33 cellular contexts compared by ENCODE assay signal in the genomic region with DNA sequence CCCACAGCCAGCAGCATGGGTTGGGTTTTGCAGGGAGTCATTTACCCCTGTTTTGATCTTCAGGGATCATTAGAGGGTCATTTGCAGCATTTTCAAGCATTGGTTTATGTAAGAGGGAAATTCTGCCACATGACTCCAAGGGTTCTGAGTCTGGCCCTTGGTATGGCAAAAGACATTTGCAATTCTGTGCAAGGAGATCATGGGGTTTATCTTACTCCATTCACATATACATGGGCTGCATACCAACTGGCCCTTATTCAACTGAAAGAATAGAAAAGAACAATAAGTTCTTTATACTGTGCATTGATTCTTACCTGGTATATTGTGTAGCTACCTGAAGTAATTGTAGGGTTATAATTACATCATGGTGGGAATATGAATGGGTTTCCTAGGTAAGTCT. TPM values are rescaled to one million over a fixed set of nuclear protein-coding genes. Genes with fewer than 3 reads are reported as not detected.
"Had no signal": no experiment of that assay in that cellular context is flagged by ENCODE, and none has a peak within 500 bp of the region (broad histone marks: within the 10 kb centered on the region; RNA-seq: fewer than 3 reads in every experiment).

No MANE protein-coding gene starts in this region.

- H3K9me3 Mint-ChIP-seq: activated naive CD4-positive, alpha-beta T cell treated with anti-CD3 and anti-CD28 coated beads, Interleukin-2, amount 50 U/mL, for 24 hours; activated naive CD8-positive, alpha-beta T cell treated with anti-CD3 and anti-CD28 coated beads, Interleukin-2, amount 10 ng/mL, durations not matched to agents 7 days and 5 days; activated T-cell treated with anti-CD3 and anti-CD28 coated beads, Interleukin-2, amount 50 U/mL, for 24 hours; activated T-helper 2 cell treated with anti-CD3 and anti-CD28 coated beads, Interferon-gamma antibody, Interleukin-2, Interleukin-4, amounts not matched to agents 10 μg/mL and 5 μg/mL and 100 μg/mL, durations not matched to agents 14 hours and 24 hours and 36 hours; central memory CD8-positive, alpha-beta T cell; T-cell had no signal

- H3K4me1 Mint-ChIP-seq: activated naive CD4-positive, alpha-beta T cell treated with anti-CD3 and anti-CD28 coated beads, Interleukin-2, amount 50 U/mL, for 24 hours; activated naive CD8-positive, alpha-beta T cell treated with anti-CD3 and anti-CD28 coated beads, Interleukin-2, amount 10 ng/mL, durations not matched to agents 7 days and 5 days; central memory CD8-positive, alpha-beta T cell; T-cell; T-helper 17 cell had no signal

- H3K9me3 ChIP-seq: ascending aorta, colonic mucosa, MG63 had no signal

- H3K36me3 Mint-ChIP-seq: activated naive CD4-positive, alpha-beta T cell treated with anti-CD3 and anti-CD28 coated beads, Interleukin-2, amount 50 U/mL, for 24 hours; activated naive CD8-positive, alpha-beta T cell treated with anti-CD3 and anti-CD28 coated beads, Interleukin-2, amount 10 ng/mL, durations not matched to agents 7 days and 5 days; T-cell had no signal

- ATAC-seq: activated CD8-positive, alpha-beta T cell treated with anti-CD3 and anti-CD28 coated beads, Interleukin-2, amount 10 ng/mL, durations not matched to agents 7 days and 5 days; Panc1; SK-N-SH treated with all-trans-retinoic acid at 6 μM for 48 hours; T-cell; T-helper 17 cell had no signal

- H3K27me3 ChIP-seq: ascending aorta, cardiac muscle cell, colonic mucosa, MG63 had no signal

- H3K4me1 ChIP-seq: ascending aorta, colonic mucosa had no signal

- DNase-seq: activated CD4-positive, alpha-beta T cell treated with anti-CD3 and anti-CD28 coated beads for 1 hour; activated CD4-positive, alpha-beta T cell treated with anti-CD3 and anti-CD28 coated beads for 48 hours; activated CD4-positive, alpha-beta T cell treated with anti-CD3 and anti-CD28 coated beads, Interleukin-2, amount 50 U/mL, for 48 hours; activated CD4-positive, CD25-positive, alpha-beta regulatory T cell; activated CD8-positive, alpha-beta T cell treated with anti-CD3 and anti-CD28 coated beads, Interleukin-2, amount 10 ng/mL, durations not matched to agents 7 days and 5 days; activated gamma-delta T cell; activated naive CD4-positive, alpha-beta T cell treated with Interleukin-2 at 50 U/mL for 16 hours; activated naive CD8-positive, alpha-beta T cell treated with anti-CD3 and anti-CD28 coated beads, Interleukin-2, amount 10 ng/mL, durations not matched to agents 7 days and 5 days; activated T-cell treated with anti-CD3 and anti-CD28 coated beads, Interleukin-2, amount 50 U/mL, for 24 hours; amygdala; colonic mucosa; Kasumi-1; MG63; NCI-H1048; NCI-H1105 treated with DMSO at 0.1 percent for 48 hours; NCI-H1436 treated with DMSO at 0.1 percent for 48 hours; NCI-H1694 treated with DMSO at 0.1 percent for 48 hours; NCI-H2029 treated with DMSO at 0.1 percent for 48 hours; NCI-H2107; NCI-H226; NCI-H446 treated with DMSO at 0.1 percent for 48 hours; NCI-H524; SIG-M5; T-cell; T-helper 17 cell had no signal

- H3K4me3 ChIP-seq: ascending aorta, cardiac muscle cell, colonic mucosa, MG63 had no signal

- H3K4me3 Mint-ChIP-seq: activated CD8-positive, alpha-beta T cell treated with anti-CD3 and anti-CD28 coated beads, Interleukin-2, amount 10 ng/mL, durations not matched to agents 7 days and 5 days; activated naive CD4-positive, alpha-beta T cell treated with anti-CD3 and anti-CD28 coated beads, Interleukin-2, amount 50 U/mL, for 24 hours; activated naive CD8-positive, alpha-beta T cell treated with anti-CD3 and anti-CD28 coated beads, Interleukin-2, amount 10 ng/mL, durations not matched to agents 7 days and 5 days; activated T-cell treated with anti-CD3 and anti-CD28 coated beads, Interleukin-2, amount 50 U/mL, for 24 hours; central memory CD8-positive, alpha-beta T cell; T-cell; T-helper 17 cell had no signal

- H3K36me3 ChIP-seq: colonic mucosa, MG63 had no signal

- H3K27ac Mint-ChIP-seq: activated CD8-positive, alpha-beta T cell treated with anti-CD3 and anti-CD28 coated beads, Interleukin-2, amount 10 ng/mL, durations not matched to agents 7 days and 5 days; activated naive CD4-positive, alpha-beta T cell treated with anti-CD3 and anti-CD28 coated beads, Interleukin-2, amount 50 U/mL, for 24 hours; activated naive CD8-positive, alpha-beta T cell treated with anti-CD3 and anti-CD28 coated beads, Interleukin-2, amount 10 ng/mL, durations not matched to agents 7 days and 5 days; activated T-cell treated with anti-CD3 and anti-CD28 coated beads, Interleukin-2, amount 50 U/mL, for 24 hours; activated T-helper 2 cell treated with anti-CD3 and anti-CD28 coated beads, Interferon-gamma antibody, Interleukin-2, Interleukin-4, amounts not matched to agents 10 μg/mL and 5 μg/mL and 100 μg/mL, durations not matched to agents 14 hours and 24 hours and 36 hours; T-cell; T-helper 17 cell had no signal

- H3K27ac ChIP-seq: ascending aorta, cardiac muscle cell, colonic mucosa, VCaP had no signal

RNA-seq across cellular contexts. Expression of gene SIX4, which starts 13.6 kb away (rescaled TPM):
- total RNA-seq: T-helper 17 cell had no signal
